8 cellular contexts compared by ENCODE assay signal in the genomic region with DNA sequence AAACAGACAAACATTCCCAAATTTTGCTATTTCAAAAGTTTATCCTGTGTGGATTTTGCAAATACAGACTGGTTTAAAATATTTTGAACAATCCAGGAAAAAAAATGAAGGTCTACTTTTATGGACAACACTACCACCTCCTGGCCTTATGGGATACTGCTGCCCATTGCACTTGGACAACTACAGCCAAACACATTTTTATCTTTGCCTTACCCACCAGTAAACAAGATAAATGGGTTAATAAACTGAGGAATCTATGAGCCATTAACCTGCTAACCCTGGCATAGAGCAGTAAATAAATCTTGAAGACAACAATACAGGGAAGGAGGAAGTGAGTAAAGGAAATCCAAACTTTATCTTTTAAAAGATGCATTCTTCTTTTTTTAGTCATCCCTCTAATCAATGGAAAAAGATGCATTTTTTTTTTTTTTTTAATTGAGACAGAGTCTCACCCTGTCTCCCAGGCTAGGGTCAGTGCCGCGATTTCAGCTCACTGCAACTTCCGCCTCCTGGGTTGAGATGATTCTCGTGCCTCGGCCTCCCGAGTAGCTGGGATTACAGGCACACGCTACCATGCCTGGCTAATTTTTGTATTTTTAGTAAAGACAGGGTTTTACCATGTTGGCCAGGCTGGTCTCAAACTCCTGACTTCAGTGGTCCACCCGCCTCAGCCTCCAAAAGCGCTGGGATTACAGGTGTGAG. TPM values are rescaled to one million over a fixed set of nuclear protein-coding genes. Genes with fewer than 3 reads are reported as not detected.
DNase-seq lines count a peak whose midpoint lies in the region; ATAC-seq and TF ChIP-seq lines count a peak whose summit lies in the region.

No MANE protein-coding gene starts in this region.

- H3K4me3 Mint-ChIP-seq in T-helper 17 cell = no peak overlapping the region

- H3K27me3 ChIP-seq in heart right ventricle = no peaks in the 10 kb centered on the region

- DNase-seq in heart right ventricle = peak in 1 of 2 donors; percentile 29
- DNase-seq in Right ventricle myocardium inferior (ENCODE audit: missing footprints) = no peak
- DNase-seq in NAMALWA (ENCODE audit: low spot score) = peak; percentile 69
- no peak for DNase-seq in T-helper 17 cell
- DNase-seq in dermis blood vessel endothelial cell = peak; percentile 94
- peak; percentile 67 for DNase-seq in middle frontal gyrus (ENCODE audit: extremely low spot score, low spot score)

- peaks cover 7% of the 10 kb centered on the region for H3K4me1 Mint-ChIP-seq in T-helper 17 cell

- WGBS in heart right ventricle, 2 donors = 87 to 94% methylated on average over 9 of the region's 9 CpGs

- H3K27ac Mint-ChIP-seq in T-helper 17 cell = no peak overlapping the region

- ATAC-seq in heart right ventricle (peak in 3 of 8 donors; percentile 23 to 46 (median 40)), Right ventricle myocardium inferior (no peak), T-helper 17 cell (peak; percentile 47), GM21619 (IDR thresholded peaks at IDR 0.05; ENCODE audit: unreplicated experiment) (no peak), GM18873 (IDR thresholded peaks at IDR 0.05; ENCODE audit: low FRiP score, unreplicated experiment) (no peak)

- no peak overlapping the region for H3K27ac ChIP-seq in heart right ventricle

- TF ChIP-seq CTCF in heart right ventricle (IDR thresholded peaks at IDR 0.05) = peak; percentile 78 to 95 (median 87)

- H3K4me1 ChIP-seq in heart right ventricle = peaks cover 0 to 30% (median 20%) of the 10 kb centered on the region in 9 donors

- no peaks in the 10 kb centered on the region for H3K27me3 Mint-ChIP-seq in T-helper 17 cell

- intact Hi-C loops in heart right ventricle (cut with DNase I) (loop anchor here (1.0 to 10.0 kb wide), 12 partner anchors 115 to 283 kb away; a partner anchor contains a TSS), Right ventricle myocardium inferior (cut with DNase I) (loop anchor here (1.0 to 10.0 kb wide), 5 partner anchors 63 to 385 kb away; a partner anchor contains a TSS)

- H3K9me3 ChIP-seq in heart right ventricle (no peaks in the 10 kb centered on the region), T-helper 17 cell (ENCODE audit: control insufficient read depth, low read length, poor library complexity, severe bottlenecking) (no peaks in the 10 kb centered on the region)

- H3K36me3 ChIP-seq in heart right ventricle = peaks cover 0 to 20% (median 0%) of the 10 kb centered on the region in 9 donors

- no peak overlapping the region for H3K4me3 ChIP-seq in heart right ventricle

- no peaks in the 10 kb centered on the region for H3K36me3 Mint-ChIP-seq in T-helper 17 cell (ENCODE audit: low read depth)

RNA-seq across cellular contexts. Expression of a gene that starts 2.1 kb away (rescaled TPM):
- total RNA-seq in heart right ventricle (10 to 100 TPM; 35.5 to 65.3 (median 48.9) TPM), Right ventricle myocardium inferior (43.7 TPM), T-helper 17 cell (1 to 10 TPM; 1.1 to 3.5 TPM), dermis blood vessel endothelial cell (22.5 and 25.5 TPM in 2 replicates)
- polyA plus RNA-seq in heart right ventricle = 10 to 100 TPM in 1 of 2 donors, 1 to 10 TPM in 1; 8.4 to 10.8 TPM

RNA-seq across cellular contexts. Expression of a gene that starts 42.5 kb away (rescaled TPM):
- total RNA-seq in heart right ventricle = 1 to 10 TPM; 2.7 to 5.9 (median 4.0) TPM
- 1 to 10 TPM; 1.9 to 2.5 TPM for polyA plus RNA-seq in heart right ventricle
- total RNA-seq in Right ventricle myocardium inferior = 3.4 TPM
- 10 to 100 TPM in 1 of 2 donors, 1 to 10 TPM in 1; 8.9 to 10.5 TPM for total RNA-seq in T-helper 17 cell
- 14.8 and 18.2 TPM in 2 replicates for total RNA-seq in dermis blood vessel endothelial cell

RNA-seq across cellular contexts. Expression of a gene that starts 42.8 kb away (rescaled TPM):
- total RNA-seq in heart right ventricle (10 to 100 TPM; 36.2 to 51.8 (median 46.0) TPM), Right ventricle myocardium inferior (39.8 TPM), T-helper 17 cell (10 to 100 TPM; 49.6 to 60.7 TPM), dermis blood vessel endothelial cell (72.6 and 79.0 TPM in 2 replicates)
- polyA plus RNA-seq in heart right ventricle = 10 to 100 TPM; 62.0 to 64.7 TPM

Comparison
In these comparisons a context has a peak if more than half of its experiments do, and no peak if none do; other contexts are left out.
1. DNase-seq: peak in NAMALWA (single experiment), dermis blood vessel endothelial cell (single experiment) and middle frontal gyrus (single experiment); none in Right ventricle myocardium inferior (single experiment) and T-helper 17 cell (0 of 3).